ENCODE assay signal across 16 cellular contexts in genomic region chr14:91187271-91187670, GRCh38. TPM values are rescaled to one million over a fixed set of nuclear protein-coding genes. Genes with fewer than 3 reads are reported as not detected.
DNase-seq lines count a peak whose midpoint lies in the region; ATAC-seq lines count a peak whose summit lies in the region.
"Had no signal": no experiment of that assay in that cellular context is flagged by ENCODE, and none has a peak within 500 bp of the region (broad histone marks: within the 10 kb centered on the region; RNA-seq: fewer than 3 reads in every experiment).

No MANE protein-coding gene starts in this region.

- H4K8ac ChIP-seq in neuronal stem cell (ENCODE audit: low read depth, low read length), result no peak overlapping the region

- H3K23ac ChIP-seq in neuronal stem cell (ENCODE audit: low read depth, low read length, poor library complexity), result no peak overlapping the region

- no peaks in the 10 kb centered on the region for H3K79me1 ChIP-seq in neuronal stem cell (ENCODE audit: low read depth, low read length)

- H3K4me3 ChIP-seq in neuronal stem cell (ENCODE audit: low read length in 2 of 2) (no peak overlapping the region), H7 (ENCODE audit: insufficient read depth, low read depth, low read length) (no peak overlapping the region)

- H2BK15ac ChIP-seq in neuronal stem cell (ENCODE audit: low read length), result no peak overlapping the region

- H3K4me1 ChIP-seq in neuronal stem cell (ENCODE audit: control insufficient read depth in 2 of 2, insufficient read depth in 1 of 2, low read depth in 1 of 2, low read length in 2 of 2), result no peaks in the 10 kb centered on the region

- H3K4ac ChIP-seq in neuronal stem cell (ENCODE audit: low read length), result no peak overlapping the region

- H3K27me3 ChIP-seq in neuronal stem cell (ENCODE audit: control insufficient read depth in 3 of 3, insufficient read depth in 3 of 3, low read depth in 1 of 3, low read length in 3 of 3), result no peaks in the 10 kb centered on the region
- no peaks in the 10 kb centered on the region for H3K27me3 ChIP-seq in H7 (ENCODE audit: control insufficient read depth, insufficient read depth, low read length)

- peaks cover 5 to 27% of the 10 kb centered on the region in 2 donors for H3K36me3 Mint-ChIP-seq in activated T-cell treated with anti-CD3 and anti-CD28 coated beads, Interleukin-2, amount 50 U/mL, for 72 hours (ENCODE audit: insufficient read depth in 2 of 2)
- peaks cover 36% of the 10 kb centered on the region for H3K36me3 Mint-ChIP-seq in activated T-cell treated with anti-CD3 and anti-CD28 coated beads, Interleukin-2, amount 50 U/mL, for 4 hours (ENCODE audit: insufficient read depth)
- H3K36me3 Mint-ChIP-seq in T-helper 17 cell (ENCODE audit: low read depth), result peaks cover 15% of the 10 kb centered on the region
- peaks cover 43 to 57% of the 10 kb centered on the region in 2 donors for H3K36me3 Mint-ChIP-seq in stimulated activated naive B cell treated with anti-CD40 and anti-IgM and Interleukin-4, amounts not matched to agents 10 μg/mL and 1 μg/mL and 100 μg/mL, for 72 hours

- no peaks in the 10 kb centered on the region for H3K9me3 Mint-ChIP-seq in activated T-cell treated with anti-CD3 and anti-CD28 coated beads, Interleukin-2, amount 50 U/mL, for 72 hours
- H3K9me3 Mint-ChIP-seq in activated T-cell treated with anti-CD3 and anti-CD28 coated beads, Interleukin-2, amount 50 U/mL, for 4 hours, result no peaks in the 10 kb centered on the region
- H3K9me3 Mint-ChIP-seq in stimulated activated naive B cell treated with anti-CD40 and anti-IgM and Interleukin-4, amounts not matched to agents 10 μg/mL and 1 μg/mL and 100 μg/mL, for 72 hours, result no peaks in the 10 kb centered on the region
- H3K9me3 Mint-ChIP-seq: CD4-positive, alpha-beta memory T cell had no signal

- H3K27ac ChIP-seq in neuronal stem cell (replicated peaks; ENCODE audit: low read length), result no peak overlapping the region

- no peak overlapping the region for H2AK5ac ChIP-seq in neuronal stem cell (ENCODE audit: low read depth, low read length)

- ATAC-seq in activated T-cell treated with anti-CD3 and anti-CD28 coated beads, Interleukin-2, amount 50 U/mL, for 72 hours (replicated peaks in 1 of 2), result no peak
- no peak for ATAC-seq in activated T-cell treated with anti-CD3 and anti-CD28 coated beads, Interleukin-2, amount 50 U/mL, for 4 hours
- no peak for ATAC-seq in T-helper 17 cell
- no peak for ATAC-seq in stimulated activated naive B cell treated with anti-CD40 and anti-IgM and Interleukin-4, amounts not matched to agents 10 μg/mL and 1 μg/mL and 100 μg/mL, for 72 hours (replicated peaks)
- no peak for ATAC-seq in GM21423 (IDR thresholded peaks at IDR 0.05; ENCODE audit: unreplicated experiment)

- H3K4me3 Mint-ChIP-seq in activated T-cell treated with anti-CD3 and anti-CD28 coated beads, Interleukin-2, amount 50 U/mL, for 72 hours, result no peak overlapping the region
- no peak overlapping the region for H3K4me3 Mint-ChIP-seq in activated T-cell treated with anti-CD3 and anti-CD28 coated beads, Interleukin-2, amount 50 U/mL, for 4 hours
- no peak overlapping the region for H3K4me3 Mint-ChIP-seq in T-helper 17 cell
- no peak overlapping the region for H3K4me3 Mint-ChIP-seq in stimulated activated naive B cell treated with anti-CD40 and anti-IgM and Interleukin-4, amounts not matched to agents 10 μg/mL and 1 μg/mL and 100 μg/mL, for 72 hours
- H3K4me3 Mint-ChIP-seq: CD4-positive, alpha-beta memory T cell had no signal

- H2BK5ac ChIP-seq in neuronal stem cell (ENCODE audit: low read length), result no peak overlapping the region

- no peak overlapping the region for H2BK120ac ChIP-seq in neuronal stem cell (ENCODE audit: low read depth, low read length)

- H3K36me3 ChIP-seq in neuronal stem cell (replicated peaks in 1 of 2; ENCODE audit: control insufficient read depth in 2 of 2, insufficient read depth in 2 of 2, low read length in 2 of 2) (peaks cover 12 to 61% of the 10 kb centered on the region in 2 donors), H7 (replicated peaks; ENCODE audit: control insufficient read depth, insufficient read depth, low read length) (peaks cover 7% of the 10 kb centered on the region)

- peak overlapping the region; percentile 9 for H3K27ac Mint-ChIP-seq in activated T-cell treated with anti-CD3 and anti-CD28 coated beads, Interleukin-2, amount 50 U/mL, for 72 hours
- peak overlapping the region; percentile 21 for H3K27ac Mint-ChIP-seq in T-helper 17 cell
- peak overlapping the region; percentile 37 for H3K27ac Mint-ChIP-seq in stimulated activated naive B cell treated with anti-CD40 and anti-IgM and Interleukin-4, amounts not matched to agents 10 μg/mL and 1 μg/mL and 100 μg/mL, for 72 hours

- no peak overlapping the region for H3K4me2 ChIP-seq in neuronal stem cell (ENCODE audit: insufficient read depth, low read length, poor library complexity, severe bottlenecking)

- no peaks in the 10 kb centered on the region for H3K4me1 Mint-ChIP-seq in activated T-cell treated with anti-CD3 and anti-CD28 coated beads, Interleukin-2, amount 50 U/mL, for 72 hours (ENCODE audit: low read depth)
- H3K4me1 Mint-ChIP-seq in activated T-cell treated with anti-CD3 and anti-CD28 coated beads, Interleukin-2, amount 50 U/mL, for 4 hours (ENCODE audit: low read depth), result no peaks in the 10 kb centered on the region
- H3K4me1 Mint-ChIP-seq in T-helper 17 cell, result peaks cover 16% of the 10 kb centered on the region
- no peaks in the 10 kb centered on the region for H3K4me1 Mint-ChIP-seq in stimulated activated naive B cell treated with anti-CD40 and anti-IgM and Interleukin-4, amounts not matched to agents 10 μg/mL and 1 μg/mL and 100 μg/mL, for 72 hours

- no peaks in the 10 kb centered on the region for H3K27me3 Mint-ChIP-seq in activated T-cell treated with anti-CD3 and anti-CD28 coated beads, Interleukin-2, amount 50 U/mL, for 72 hours (ENCODE audit: low read depth)
- H3K27me3 Mint-ChIP-seq in activated T-cell treated with anti-CD3 and anti-CD28 coated beads, Interleukin-2, amount 50 U/mL, for 4 hours (ENCODE audit: low read depth), result no peaks in the 10 kb centered on the region
- H3K27me3 Mint-ChIP-seq in T-helper 17 cell, result no peaks in the 10 kb centered on the region
- no peaks in the 10 kb centered on the region for H3K27me3 Mint-ChIP-seq in stimulated activated naive B cell treated with anti-CD40 and anti-IgM and Interleukin-4, amounts not matched to agents 10 μg/mL and 1 μg/mL and 100 μg/mL, for 72 hours
- H3K27me3 Mint-ChIP-seq: CD4-positive, alpha-beta memory T cell had no signal

- H3K18ac ChIP-seq in neuronal stem cell (ENCODE audit: low read length), result no peak overlapping the region

- H3K9ac ChIP-seq in neuronal stem cell (ENCODE audit: low read depth, low read length, poor library complexity), result peak overlapping the region; percentile 12

- no peak overlapping the region for H4K91ac ChIP-seq in neuronal stem cell (ENCODE audit: low read depth, low read length, poor library complexity)

- no peaks in the 10 kb centered on the region for H3K9me3 ChIP-seq in T-helper 17 cell (ENCODE audit: control insufficient read depth, low read length, poor library complexity, severe bottlenecking)
- H3K9me3 ChIP-seq in neuronal stem cell (replicated peaks in 1 of 2; ENCODE audit: control insufficient read depth in 2 of 2, insufficient read depth in 1 of 2, low read depth in 1 of 2, low read length in 2 of 2), result no peaks in the 10 kb centered on the region

- DNase-seq in activated T-cell treated with anti-CD3 and anti-CD28 coated beads, Interleukin-2, amount 50 U/mL, for 72 hours, result no peak
- DNase-seq in activated T-cell treated with anti-CD3 and anti-CD28 coated beads, Interleukin-2, amount 50 U/mL, for 4 hours, result no peak
- DNase-seq in T-helper 17 cell (no peak), neuronal stem cell (ENCODE audit: low spot score) (no peak), H7 (no peak)
- DNase-seq in stimulated activated naive B cell treated with anti-CD40 and anti-IgM and Interleukin-4, amounts not matched to agents 10 μg/mL and 1 μg/mL and 100 μg/mL, for 72 hours, result no peak
- DNase-seq: C1 segment of cervical spinal cord; Calu3; CD4-positive, alpha-beta memory T cell; COR-L47; DMS53; DMS79 treated with DMSO at 0.1 percent for 48 hours; GF-D8; GOT3; HCEC 1CT had no signal

- no peak overlapping the region for H2BK12ac ChIP-seq in neuronal stem cell (ENCODE audit: low read length)

- no CpG with 5 or more reads among the region's 13 CpGs for WGBS in neuronal stem cell (ENCODE audit: extremely low coverage in 2 of 2, insufficient read length in 2 of 2, insufficient replicate concordance in 1 of 2), 2 donors

- H3K14ac ChIP-seq in neuronal stem cell (ENCODE audit: low read length), result no peak overlapping the region

- no peak overlapping the region for H2AFZ ChIP-seq in neuronal stem cell (ENCODE audit: low read length)

RNA-seq across cellular contexts. Expression of gene GPR68, which starts 57.2 kb away (rescaled TPM):
- total RNA-seq in activated T-cell treated with anti-CD3 and anti-CD28 coated beads, Interleukin-2, amount 50 U/mL, for 72 hours, result 10 to 100 TPM; 18.9 to 19.2 TPM
- 1 to 10 TPM; 4.1 to 6.1 (median 6.0) TPM for total RNA-seq in activated T-cell treated with anti-CD3 and anti-CD28 coated beads, Interleukin-2, amount 50 U/mL, for 4 hours
- total RNA-seq in T-helper 17 cell, result 10 to 100 TPM in 1 of 2 donors, 1 to 10 TPM in 1; 7.6 to 12.4 TPM
- 0.70 TPM for polyA plus RNA-seq in neuronal stem cell (2013, experiment 1 of 2)
- polyA plus RNA-seq in neuronal stem cell (2013, experiment 2 of 2), result 0.61 TPM
- total RNA-seq in H7 (2014; rRNA removed; shearing (Covaris generic)), result 0.22 and 1.1 TPM in 2 replicates
- total RNA-seq: Calu3 had no signal
